Comparison of ENCODE assay signal across 8 cellular contexts in the genomic region with DNA sequence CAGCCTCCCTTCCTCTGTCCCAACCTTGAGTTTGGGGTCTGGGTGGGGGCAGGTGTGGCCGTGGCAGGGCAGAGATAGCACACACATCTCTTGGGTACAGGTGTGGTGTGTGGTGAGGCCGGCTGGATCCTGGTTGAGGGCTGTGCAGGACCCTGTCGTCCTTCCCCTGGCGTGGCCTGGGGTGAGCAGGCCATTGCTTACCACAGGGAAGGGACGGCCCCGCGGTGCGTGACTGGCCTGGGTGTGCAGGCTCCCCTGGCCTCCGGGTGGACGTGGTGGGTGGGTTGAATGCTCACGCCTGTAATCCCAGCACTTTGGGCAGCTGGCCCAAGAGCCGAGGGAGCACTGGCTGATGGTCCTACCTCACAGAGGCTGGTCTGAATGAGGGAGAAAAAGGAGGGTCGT. TPM values are rescaled to one million over a fixed set of nuclear protein-coding genes. Genes with fewer than 3 reads are reported as not detected.
A peak's percentile ranks its signal among the peaks of the same experiment; 100 is the strongest.
DNase-seq lines count a peak whose midpoint lies in the region; ATAC-seq and TF ChIP-seq lines count a peak whose summit lies in the region.

No MANE protein-coding gene starts in this region.

- intact Hi-C loops in left ventricle myocardium inferior (cut with micrococcal nuclease) (no loop called here), gastrocnemius medialis (cut with DNase I; ENCODE audit: low total_unique reads) (no loop called here)

- H3K27me3 ChIP-seq in left ventricle myocardium inferior (ENCODE audit: low read depth) (no peaks in the 10 kb centered on the region), gastrocnemius medialis (no peaks in the 10 kb centered on the region)

- no peak for DNase-seq in GM12864 (ENCODE audit: low read depth)
- no peak for DNase-seq in left ventricle myocardium inferior
- no peak for DNase-seq in gastrocnemius medialis
- no peak for DNase-seq in NCI-H748 (lab: John Stamatoyannopoulos, UW; ENCODE audit: unreplicated experiment)
- DNase-seq in NCI-H748 treated with DMSO at 0.1 percent for 48 hours (lab: John Stamatoyannopoulos, UW): no peak
- no peak for DNase-seq in NCI-H187 treated with DMSO at 0.1 percent for 48 hours (lab: John Stamatoyannopoulos, UW)
- DNase-seq in GF-D8 (lab: John Stamatoyannopoulos, UW): no peak

- H3K36me3 ChIP-seq in left ventricle myocardium inferior (peaks cover 4% of the 10 kb centered on the region), gastrocnemius medialis (no peaks in the 10 kb centered on the region)

- in situ Hi-C loops in gastrocnemius medialis (cut with MboI; ENCODE audit: low sequenced_read_pairs in 4 of 4): no loop called here

- ATAC-seq in gastrocnemius medialis: no peak

- H3K27ac ChIP-seq in left ventricle myocardium inferior (replicated peaks) (peak overlapping the region; percentile 95), gastrocnemius medialis (peak overlapping the region; percentile 70 to 95 (median 90))

- TF ChIP-seq POLR2A in gastrocnemius medialis (IDR thresholded peaks at IDR 0.05): no peak

- H3K4me1 ChIP-seq in left ventricle myocardium inferior: peaks cover 51% of the 10 kb centered on the region
- H3K4me1 ChIP-seq in gastrocnemius medialis: peaks cover 19 to 25% of the 10 kb centered on the region in 2 donors

- H3K4me3 ChIP-seq in GM12864 (ENCODE audit: low read depth, low read length) (peak overlapping the region; percentile 85), WI38 (ENCODE audit: low read depth, low read length) (peak overlapping the region; percentile 69), left ventricle myocardium inferior (peak overlapping the region; percentile 94), gastrocnemius medialis (peak overlapping the region; percentile 60 to 92 (median 68))

- H3K9me3 ChIP-seq in left ventricle myocardium inferior (replicated peaks) (no peaks in the 10 kb centered on the region), gastrocnemius medialis (no peaks in the 10 kb centered on the region)

- TF ChIP-seq CTCF in GM12864 (IDR thresholded peaks at IDR 0.05; ENCODE audit: low read depth, low read length, missing control alignments): no peak
- TF ChIP-seq CTCF in WI38 (IDR thresholded peaks at IDR 0.05; ENCODE audit: low read depth, low read length): no peak
- TF ChIP-seq CTCF in left ventricle myocardium inferior (IDR thresholded peaks at IDR 0.05; ENCODE audit: borderline replicate concordance): no peak
- no peak for TF ChIP-seq CTCF in gastrocnemius medialis (IDR thresholded peaks at IDR 0.05 in 4 of 5, conservative IDR thresholded peaks at IDR 0.05 in 1 of 5)

RNA-seq across cellular contexts. Expression of gene ARRDC1, which starts 1.2 kb away (rescaled TPM):
- total RNA-seq in left ventricle myocardium inferior: 16.2 TPM
- 10 to 100 TPM; 20.5 to 23.7 (median 23.3) TPM for total RNA-seq in gastrocnemius medialis

RNA-seq across cellular contexts. Expression of gene EHMT1, which starts 12.1 kb away (rescaled TPM):
- total RNA-seq in left ventricle myocardium inferior (31.3 TPM), gastrocnemius medialis (10 to 100 TPM; 38.6 to 77.8 (median 54.3) TPM)

RNA-seq across cellular contexts. Expression of gene ZMYND19, which starts 16.4 kb away (rescaled TPM):
- total RNA-seq in left ventricle myocardium inferior (11.6 TPM), gastrocnemius medialis (10 to 100 TPM in 2 of 4 donors, 1 to 10 TPM in 2; 5.8 to 15.2 (median 11.8) TPM)

RNA-seq across cellular contexts. Expression of gene DPH7, which starts 28.0 kb away (rescaled TPM):
- total RNA-seq in left ventricle myocardium inferior: 18.0 TPM
- 10 to 100 TPM in 3 of 4 donors, 1 to 10 TPM in 1; 10.0 to 25.2 (median 13.6) TPM for total RNA-seq in gastrocnemius medialis

RNA-seq across cellular contexts. Expression of gene MRPL41, which starts 55.1 kb away (rescaled TPM):
- total RNA-seq in left ventricle myocardium inferior: 233 TPM
- total RNA-seq in gastrocnemius medialis: 100 to 1,000 TPM; 107 to 137 (median 126) TPM
